18 cellular contexts compared by ENCODE assay signal in the genomic region with DNA sequence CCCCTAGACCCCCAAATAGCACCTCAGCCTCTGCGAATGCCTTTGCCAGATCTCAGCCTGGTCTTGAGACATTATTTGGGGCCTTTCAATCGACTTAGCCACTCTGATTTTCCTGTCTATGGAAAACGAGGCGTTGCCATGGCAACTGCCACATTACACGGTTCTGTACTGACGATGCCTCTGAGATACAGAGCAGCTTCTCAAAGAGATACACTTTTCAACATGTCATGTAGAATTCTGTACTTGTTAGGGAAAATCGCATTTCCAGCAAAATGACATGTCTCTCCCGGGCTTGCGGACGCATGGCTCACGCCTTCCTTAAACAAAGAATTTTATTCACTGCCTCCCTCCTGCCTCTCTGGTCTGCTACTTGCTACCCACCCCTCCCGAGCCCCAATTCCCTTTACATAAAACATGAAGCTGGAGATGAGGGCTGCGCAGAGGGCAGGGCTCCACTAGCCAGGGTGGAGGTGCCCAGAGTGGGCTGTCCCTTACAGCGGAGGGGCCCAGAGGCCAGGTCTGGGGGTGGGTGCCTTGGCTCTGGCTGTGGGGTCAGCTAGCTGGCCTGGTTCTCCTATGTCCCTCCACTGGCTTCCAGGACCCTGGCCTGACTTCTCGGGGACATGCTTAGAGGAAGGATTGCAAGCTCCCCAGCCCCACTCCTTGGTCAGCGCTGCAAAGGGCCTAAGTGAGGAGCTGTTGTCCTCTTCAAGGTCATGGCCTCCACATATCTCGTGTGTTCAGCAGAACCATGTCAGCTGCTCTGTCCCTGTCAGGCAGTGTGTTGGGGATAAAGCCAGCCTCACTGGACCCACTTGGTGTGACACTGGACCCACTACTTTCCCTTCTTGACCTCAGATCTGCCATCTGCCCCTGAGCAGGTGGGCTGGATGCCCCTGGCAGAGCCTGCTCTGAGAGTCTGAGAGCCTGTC.
DNase-seq lines count a peak whose midpoint lies in the region; ATAC-seq, FAIRE-seq and TF ChIP-seq lines count a peak whose summit lies in the region.
"Had no signal": no experiment of that assay in that cellular context is flagged by ENCODE, and none has a peak within 500 bp of the region (broad histone marks: within the 10 kb centered on the region; RNA-seq: fewer than 3 reads in every experiment).

No MANE protein-coding gene starts in this region.

- intact Hi-C loops in Right ventricle myocardium superior (cut with DNase I) (no loop called here), left ventricle myocardium inferior (cut with micrococcal nuclease) (no loop called here), testis (cut with DNase I; ENCODE audit: low total_unique reads) (no loop called here), PC-3 (cut with micrococcal nuclease) (no loop called here)

- H3K4me2 ChIP-seq in H1 (ENCODE audit: insufficient read depth in 1 of 2, low read depth in 2 of 2, low read length in 2 of 2) (no peak overlapping the region), PC-3 (ENCODE audit: low read length) (no peak overlapping the region)
- H3K4me2 ChIP-seq: BLaER1 had no signal

- H3K56ac ChIP-seq in H1 (replicated peaks; ENCODE audit: insufficient read length, low read depth, low read length) = no peak overlapping the region

- H3K4me3 ChIP-seq in left ventricle myocardium inferior (no peak overlapping the region), H1 (ENCODE audit: extremely low read depth in 1 of 4, insufficient read depth in 2 of 4, low read depth in 3 of 4, low read length in 4 of 4) (no peak overlapping the region), testis (no peak overlapping the region), PC-3 (ENCODE audit: low read length) (no peak overlapping the region)
- H3K4me3 ChIP-seq: BLaER1, breast epithelium, vagina had no signal

- H2BK20ac ChIP-seq in H1 (ENCODE audit: low read length) = 0 out of 2 replicates have a peak overlapping the region, but pooled peaks have one; percentile 6

- CTCF ChIA-PET in H1 (lab: Charles Lee; ENCODE audit: partially characterized antibody) (interaction anchor here (0.7 to 2.5 kb wide), 12 partner anchors 8 to 533 kb away, joined by 3 to 10 read pairs (median 4); no protein-coding TSS in a partner anchor), PC-3 (lab: Charles Lee) (no interaction called here)

- peak overlapping the region in 2 of 3 experiments; percentile 78 to 84 for H3K27ac Mint-ChIP-seq in nephron
- H3K27ac Mint-ChIP-seq: activated naive CD8-positive, alpha-beta T cell treated with anti-CD3 and anti-CD28 coated beads, Interleukin-2, amount 10 ng/mL, durations not matched to agents 7 days and 5 days; nephron progenitor cell had no signal

- H3K9me3 Mint-ChIP-seq in nephron = peaks cover 5% of the 10 kb centered on the region

- no peaks in the 10 kb centered on the region for H3K23me2 ChIP-seq in H1 (ENCODE audit: low read depth, low read length)

- H3K4me1 ChIP-seq in left ventricle myocardium inferior = peaks cover 17% of the 10 kb centered on the region
- H3K4me1 ChIP-seq in H1 (replicated peaks in 1 of 4; ENCODE audit: control insufficient read depth in 3 of 4, insufficient read depth in 4 of 4, low read length in 3 of 4) = peaks cover 0 to 7% (median 0%) of the 10 kb centered on the region in 4 experiments; a peak in 2 of 7 replicates
- H3K4me1 ChIP-seq in testis = peaks cover 18% of the 10 kb centered on the region
- no peaks in the 10 kb centered on the region for H3K4me1 ChIP-seq in PC-3 (ENCODE audit: insufficient read depth, low read length)
- H3K4me1 ChIP-seq: vagina had no signal

- no peak overlapping the region for H3K9ac ChIP-seq in H1 (replicated peaks in 1 of 4; ENCODE audit: extremely low read depth in 1 of 4, low read depth in 3 of 4, low read length in 3 of 4)
- no peak overlapping the region for H3K9ac ChIP-seq in PC-3 (ENCODE audit: low read length)
- H3K9ac ChIP-seq: BLaER1 had no signal

- H3K23ac ChIP-seq in H1 (ENCODE audit: insufficient read length) = no peak overlapping the region

- H2BK120ac ChIP-seq in H1 (replicated peaks; ENCODE audit: low read depth, low read length) = no peak overlapping the region

- H3K79me1 ChIP-seq in H1 (ENCODE audit: low read depth, low read length) = no peaks in the 10 kb centered on the region

- H4K8ac ChIP-seq in H1 (ENCODE audit: extremely low read depth, insufficient read depth, low read length) = no peak overlapping the region; the same call in 1 of the 2 replicates

- TF ChIP-seq POLR2A in H1 (IDR thresholded peaks at IDR 0.05; ENCODE audit: control extremely low read depth in 1 of 2, low read depth in 2 of 2, low read length in 2 of 2) (no peak), testis (IDR thresholded peaks at IDR 0.05) (no peak)

- no peak overlapping the region for H2BK5ac ChIP-seq in H1 (ENCODE audit: low read depth, low read length)

- peaks cover 40% of the 10 kb centered on the region for H3K4me1 Mint-ChIP-seq in nephron
- H3K4me1 Mint-ChIP-seq: activated naive CD8-positive, alpha-beta T cell treated with anti-CD3 and anti-CD28 coated beads, Interleukin-2, amount 10 ng/mL, durations not matched to agents 7 days and 5 days had no signal

- BruUV-seq in PC-3 (replicated peaks; lab: Mats Ljungman, UMichigan) = no TSS peak

- no peak for TF ChIP-seq RAD21 in H1 (IDR thresholded peaks at IDR 0.05 in 1 of 2, conservative IDR thresholded peaks at IDR 0.05 in 1 of 2; ENCODE audit: low read depth in 2 of 2, low read length in 2 of 2)

- TF ChIP-seq CTCF in left ventricle myocardium inferior (IDR thresholded peaks at IDR 0.05; ENCODE audit: borderline replicate concordance) = no peak
- no peak for TF ChIP-seq CTCF in H1 (IDR thresholded peaks at IDR 0.05; ENCODE audit: control extremely low read depth in 1 of 3, insufficient read depth in 1 of 3, low read depth in 1 of 3, low read length in 3 of 3)
- TF ChIP-seq CTCF in nephron (IDR thresholded peaks at IDR 0.05; ENCODE audit: unreplicated experiment in 3 of 3) = no peak
- no peak for TF ChIP-seq CTCF in testis (IDR thresholded peaks at IDR 0.05)
- TF ChIP-seq CTCF in PC-3 (conservative IDR thresholded peaks at IDR 0.05; ENCODE audit: low read depth, low read length) = no peak

- H3K36me3 ChIP-seq in left ventricle myocardium inferior (no peaks in the 10 kb centered on the region), H1 (ENCODE audit: control insufficient read depth in 2 of 4, insufficient read depth in 4 of 4, low read length in 3 of 4) (no peaks in the 10 kb centered on the region), testis (ENCODE audit: low read depth, missing control alignments) (no peaks in the 10 kb centered on the region), PC-3 (ENCODE audit: low read depth, low read length) (no peaks in the 10 kb centered on the region)
- H3K36me3 ChIP-seq: BLaER1, breast epithelium, vagina had no signal

- no peak overlapping the region for H3K27ac ChIP-seq in left ventricle myocardium inferior (replicated peaks)
- no peak overlapping the region for H3K27ac ChIP-seq in H1 (ENCODE audit: low read depth, low read length)
- no peak overlapping the region for H3K27ac ChIP-seq in testis
- H3K27ac ChIP-seq in PC-3 (ENCODE audit: low read length) = no peak overlapping the region
- H3K27ac ChIP-seq: BLaER1, breast epithelium, vagina had no signal

- no peaks in the 10 kb centered on the region for H3K27me3 ChIP-seq in left ventricle myocardium inferior (ENCODE audit: low read depth)
- H3K27me3 ChIP-seq in H1 (replicated peaks in 1 of 4; ENCODE audit: control insufficient read depth in 3 of 4, extremely low read depth in 1 of 4, insufficient read depth in 3 of 4, low read length in 3 of 4) = peaks cover 0 to 1% (median 0%) of the 10 kb centered on the region in 4 experiments; a peak in 2 of 7 replicates
- H3K27me3 ChIP-seq in testis = no peaks in the 10 kb centered on the region
- H3K27me3 ChIP-seq in PC-3 (ENCODE audit: low read length) = peaks cover 88% of the 10 kb centered on the region
- H3K27me3 ChIP-seq: BLaER1, breast epithelium, vagina had no signal

- H3K36me3 Mint-ChIP-seq in nephron (ENCODE audit: low read depth) = no peaks in the 10 kb centered on the region
- H3K36me3 Mint-ChIP-seq: activated naive CD8-positive, alpha-beta T cell treated with anti-CD3 and anti-CD28 coated beads, Interleukin-2, amount 10 ng/mL, durations not matched to agents 7 days and 5 days had no signal

- peaks cover 31% of the 10 kb centered on the region for H3K27me3 Mint-ChIP-seq in nephron (ENCODE audit: low read depth)

- H3K9me3 ChIP-seq in left ventricle myocardium inferior (replicated peaks) (peaks cover 6% of the 10 kb centered on the region), H1 (ENCODE audit: insufficient read depth in 2 of 2, low read depth in 1 of 2, low read length in 1 of 2) (peaks cover 4 to 5% of the 10 kb centered on the region in 2 experiments; a peak in 2 of 4 replicates), testis (no peaks in the 10 kb centered on the region), PC-3 (ENCODE audit: low read length) (no peaks in the 10 kb centered on the region)
- H3K9me3 ChIP-seq: vagina had no signal

- no peak for FAIRE-seq in H1 (lab: Jason Lieb, UNC)
- FAIRE-seq: GM18507 had no signal

- H3F3A ChIP-seq in PC-3 (ENCODE audit: low read length, unreplicated experiment) = no peaks in the 10 kb centered on the region

- ATAC-seq in Right ventricle myocardium superior (ENCODE audit: poor library complexity) = peak; percentile 48
- ATAC-seq in GM21786 (IDR thresholded peaks at IDR 0.05; ENCODE audit: unreplicated experiment) = no peak
- no peak for ATAC-seq in PC-3

- no peak overlapping the region for H3K14ac ChIP-seq in H1 (ENCODE audit: insufficient read length)

- no peak overlapping the region; the same call in 1 of the 2 replicates for H3K18ac ChIP-seq in H1 (ENCODE audit: extremely low read depth, low read length)

- H3K79me2 ChIP-seq in H1 (ENCODE audit: control insufficient read depth in 1 of 2, insufficient read depth in 2 of 2, low read length in 2 of 2) (no peaks in the 10 kb centered on the region), PC-3 (ENCODE audit: low read length) (no peaks in the 10 kb centered on the region)

- no peaks in the 10 kb centered on the region for H3K9me2 ChIP-seq in PC-3 (replicated peaks; ENCODE audit: low read length)

- no peak overlapping the region for H2AK5ac ChIP-seq in H1 (ENCODE audit: low read depth, low read length)

- 87% methylated on average over 17 of the region's 17 CpGs; no CpG with 5 or more reads in 1 of the 2 experiments for WGBS in H1 (ENCODE audit: extremely low coverage in 1 of 2, insufficient coverage in 1 of 2, insufficient read length in 1 of 2, insufficient replicate concordance in 2 of 2, low coverage in 1 of 2, low lambda C conversion rate in 2 of 2, missing lambda C conversion rate in 1 of 2), 2 experiments
- WGBS in testis, 2 donors = 77 to 83% methylated on average over 17 of the region's 17 CpGs

- H2BK12ac ChIP-seq in H1 (ENCODE audit: low read depth, low read length) = peak overlapping the region; percentile 55; the same call in 1 of the 2 replicates

- H3K4me3 Mint-ChIP-seq in nephron = no peak overlapping the region
- H3K4me3 Mint-ChIP-seq: activated naive CD8-positive, alpha-beta T cell treated with anti-CD3 and anti-CD28 coated beads, Interleukin-2, amount 10 ng/mL, durations not matched to agents 7 days and 5 days; nephron progenitor cell had no signal

- no peak overlapping the region for H3K4ac ChIP-seq in H1 (replicated peaks; ENCODE audit: insufficient read length, low read depth, low read length)

- H2BK15ac ChIP-seq in H1 (ENCODE audit: low read length) = no peak overlapping the region

- DNase-seq in Right ventricle myocardium superior (no peak), left ventricle myocardium inferior (no peak), H1 (ENCODE audit: low read depth in 1 of 2, low spot score in 2 of 2) (no peak), testis (peak; percentile 36), PC-3 (no peak)
- DNase-seq in activated CD8-positive, alpha-beta memory T cell treated with anti-CD3 and anti-CD28 coated beads, Interleukin-2, amount 50 U/mL, for 48 hours = no peak
- DNase-seq: activated naive CD8-positive, alpha-beta T cell treated with anti-CD3 and anti-CD28 coated beads, Interleukin-2, amount 10 ng/mL, durations not matched to agents 7 days and 5 days; foreskin fibroblast; mesendoderm; NCI-H2081 treated with DMSO at 0.1 percent for 48 hours; NCI-H526 treated with DMSO at 0.1 percent for 48 hours; nephron progenitor cell had no signal

- POLR2A ChIA-PET in H1 (lab: Charles Lee; ENCODE audit: partially characterized antibody) = interaction anchor here (0.6 kb wide), 1 partner anchor 171 kb away, joined by 3 read pairs; no protein-coding TSS in a partner anchor
- POLR2A ChIA-PET in PC-3 (lab: Charles Lee; ENCODE audit: unreplicated experiment) = interaction anchor here (0.6 kb wide), 1 partner anchor 793 kb away, joined by 4 read pairs; no protein-coding TSS in a partner anchor

- TF ChIP-seq EP300 in H1 (IDR thresholded peaks at IDR 0.05; ENCODE audit: borderline replicate concordance in 1 of 2, low read depth in 2 of 2, low read length in 2 of 2) = no peak

- H2AFZ ChIP-seq in H1 (ENCODE audit: low read length) = no peak overlapping the region
- H2AFZ ChIP-seq in PC-3 (ENCODE audit: low read length) = no peak overlapping the region

- H4K20me1 ChIP-seq in H1 (replicated peaks in 1 of 2; ENCODE audit: control insufficient read depth in 1 of 2, insufficient read depth in 2 of 2, low read length in 2 of 2) (no peaks in the 10 kb centered on the region), PC-3 (ENCODE audit: low read length) (no peaks in the 10 kb centered on the region)
- H4K20me1 ChIP-seq: BLaER1 had no signal

- no peak overlapping the region for H4K91ac ChIP-seq in H1 (replicated peaks; ENCODE audit: insufficient read length, low read length)

- no peak overlapping the region for H4K5ac ChIP-seq in H1 (ENCODE audit: insufficient read length, low read depth, low read length)
